25 cellular contexts compared by ENCODE assay signal in genomic region chr7:12327922-12328321, GRCh38.
DNase-seq lines count a peak whose midpoint lies in the region; ATAC-seq, FAIRE-seq and TF ChIP-seq lines count a peak whose summit lies in the region.
"Had no signal": no experiment of that assay in that cellular context is flagged by ENCODE, and none has a peak within 500 bp of the region (broad histone marks: within the 10 kb centered on the region; RNA-seq: fewer than 3 reads in every experiment).

No MANE protein-coding gene starts in this region.

- H3K9me3 Mint-ChIP-seq in H9 (no peaks in the 10 kb centered on the region), endodermal cell (no peaks in the 10 kb centered on the region)
- H3K9me3 Mint-ChIP-seq in activated naive CD4-positive, alpha-beta T cell treated with anti-CD3 and anti-CD28 coated beads, Interleukin-2, amount 50 U/mL, for 72 hours = no peaks in the 10 kb centered on the region
- H3K9me3 Mint-ChIP-seq: CD8-positive, alpha-beta T cell; T-helper 1 cell treated with Interleukin-12 subunit alpha and Interleukin-12 subunit beta and Interleukin-4 antibody, amounts not matched to agents 30 μg/mL and 1 μg/mL, for 36 hours had no signal

- DNase-seq in H9 (no peak), endodermal cell (peak; percentile 50), HepG2 (ENCODE audit: low spot score) (peak; percentile 12), ACHN (no peak), SHP77 (lab: John Stamatoyannopoulos, UW) (no peak), Right ventricle myocardium inferior (ENCODE audit: missing footprints) (no peak)
- no peak for DNase-seq in activated naive CD4-positive, alpha-beta T cell treated with anti-CD3 and anti-CD28 coated beads, Interleukin-2, amount 50 U/mL, for 72 hours (ENCODE audit: low spot score in 2 of 2)
- DNase-seq: CD8-positive, alpha-beta T cell; DMS153; DND-41; HCEC 1CT; KBM-7; NCI-H1105 treated with DMSO at 0.1 percent for 48 hours; NCI-H146; NCI-H2029; NCI-H446 treated with DMSO at 0.1 percent for 48 hours; NCI-H526; PC-9; RPMI8226; SK-N-SH; SW 1271 had no signal

- in situ Hi-C loops in HepG2 (cut with HindIII; ENCODE audit: extremely low pct_ligation_motif_present, low pct_unique_long_range_greater_than_20kb) (no loop called here), ACHN (cut with HindIII; ENCODE audit: low pct_ligation_motif_present, low pct_unique_long_range_greater_than_20kb, low sequenced_read_pairs) (no loop called here)

- no peak overlapping the region for H3K23ac ChIP-seq in H9 (ENCODE audit: insufficient read length, low read depth, low read length)

- no peaks in the 10 kb centered on the region for H3K79me1 ChIP-seq in H9 (ENCODE audit: insufficient read depth, low read depth, low read length, poor library complexity, severe bottlenecking)

- H3K27ac Mint-ChIP-seq in H9 = peak overlapping the region in 2 of 3 experiments; percentile 59 to 69; a peak in 5 of 7 replicates
- peak overlapping the region; percentile 31 for H3K27ac Mint-ChIP-seq in endodermal cell
- H3K27ac Mint-ChIP-seq in activated naive CD4-positive, alpha-beta T cell treated with anti-CD3 and anti-CD28 coated beads, Interleukin-2, amount 50 U/mL, for 72 hours = no peak overlapping the region
- H3K27ac Mint-ChIP-seq: B cell; CD8-positive, alpha-beta T cell; T-helper 1 cell treated with Interleukin-12 subunit alpha and Interleukin-12 subunit beta and Interleukin-4 antibody, amounts not matched to agents 30 μg/mL and 1 μg/mL, for 36 hours had no signal

- H2BK20ac ChIP-seq in H9 (ENCODE audit: low read depth, low read length, poor library complexity, severe bottlenecking) = no peak overlapping the region

- no peak overlapping the region for H4K8ac ChIP-seq in H9 (replicated peaks; ENCODE audit: insufficient read length, low read depth, low read length)

- H3K4me1 ChIP-seq in H9 (ENCODE audit: insufficient read depth, low read length) (peaks cover 12% of the 10 kb centered on the region; the same call in 1 of the 2 replicates), endodermal cell (ENCODE audit: control insufficient read depth, insufficient read depth, low read length) (peaks cover 7% of the 10 kb centered on the region), HepG2 (ENCODE audit: insufficient read depth, low read length) (no peaks in the 10 kb centered on the region)

- no peaks in the 10 kb centered on the region for H3K23me2 ChIP-seq in H9 (ENCODE audit: insufficient read length, low read depth, low read length, poor library complexity, severe bottlenecking)

- peak overlapping the region; percentile 52; the same call in 1 of the 2 replicates for H2BK15ac ChIP-seq in H9 (ENCODE audit: low read depth, low read length)

- H3T11ph ChIP-seq in H9 (ENCODE audit: low read length) = peak overlapping the region; percentile 19

- CTCF ChIA-PET in HepG2 (lab: Yijun Ruan, JAX; ENCODE audit: low intra/inter-chr PET ratio, low total read pairs) = no interaction called here

- no peak overlapping the region for H4K91ac ChIP-seq in H9 (ENCODE audit: insufficient read length, low read depth, low read length)

- H3K4me3 Mint-ChIP-seq in H9 (peak overlapping the region in 1 of 2 experiments; percentile 17; a peak in 2 of 5 replicates), endodermal cell (no peak overlapping the region)
- H3K4me3 Mint-ChIP-seq: B cell; CD8-positive, alpha-beta T cell; T-helper 1 cell treated with Interleukin-12 subunit alpha and Interleukin-12 subunit beta and Interleukin-4 antibody, amounts not matched to agents 30 μg/mL and 1 μg/mL, for 36 hours had no signal

- H2BK12ac ChIP-seq in H9 (ENCODE audit: insufficient read length, low read depth, low read length) = no peak overlapping the region

- no peak overlapping the region for H3K4ac ChIP-seq in H9 (ENCODE audit: low read depth, low read length)

- H3K4me1 Mint-ChIP-seq in H9 (peaks cover 63 to 65% of the 10 kb centered on the region in 2 experiments), endodermal cell (peaks cover 25% of the 10 kb centered on the region)
- H3K4me1 Mint-ChIP-seq: B cell had no signal

- TF ChIP-seq POLR2A in HepG2 (IDR thresholded peaks at IDR 0.05; ENCODE audit: insufficient read depth in 1 of 2, low read depth in 2 of 2, low read length in 2 of 2) = no peak

- POLR2A ChIA-PET in HepG2 (lab: Yijun Ruan, JAX) = no interaction called here

- ATAC-seq in HepG2 (peak; percentile 60), Right ventricle myocardium inferior (no peak)
- no peak for ATAC-seq in activated naive CD4-positive, alpha-beta T cell treated with anti-CD3 and anti-CD28 coated beads, Interleukin-2, amount 50 U/mL, for 72 hours
- ATAC-seq: CD8-positive, alpha-beta T cell had no signal

- TF ChIP-seq CTCF in H9 (conservative IDR thresholded peaks at IDR 0.05) = no peak
- no peak for TF ChIP-seq CTCF in endodermal cell (conservative IDR thresholded peaks at IDR 0.05)
- TF ChIP-seq CTCF in HepG2 (CRISPR knock-in tag; IDR thresholded peaks at IDR 0.05) = no peak

- no peaks in the 10 kb centered on the region for H3K27me3 ChIP-seq in H9 (ENCODE audit: insufficient read depth, low read length)
- peaks cover 54% of the 10 kb centered on the region for H3K27me3 ChIP-seq in endodermal cell (ENCODE audit: control insufficient read depth, insufficient read depth, low read length, poor library complexity, severe bottlenecking)
- H3K27me3 ChIP-seq in HepG2 (ENCODE audit: control insufficient read depth in 1 of 2, insufficient read depth in 2 of 2, low read length in 2 of 2) = no peaks in the 10 kb centered on the region

- no CpG with 5 or more reads among the region's 3 CpGs for WGBS in H9 (ENCODE audit: extremely low coverage, insufficient read length, low lambda C conversion rate)
- WGBS in endodermal cell (ENCODE audit: insufficient coverage in 1 of 2, insufficient read length in 1 of 2), 2 experiments = 92 to 100% methylated on average over 3 of the region's 3 CpGs
- WGBS in HepG2 (ENCODE audit: low lambda C conversion rate) = 0% methylated on average over 3 of the region's 3 CpGs

- H3K4me2 ChIP-seq in H9 (ENCODE audit: insufficient read depth, insufficient read length, low read length) = no peak overlapping the region
- no peak overlapping the region for H3K4me2 ChIP-seq in HepG2 (ENCODE audit: low read depth, low read length)
- H3K4me2 ChIP-seq: PC-9, SK-N-SH had no signal

- H2AFZ ChIP-seq in H9 (ENCODE audit: low read length) = no peak overlapping the region
- no peak overlapping the region for H2AFZ ChIP-seq in HepG2 (ENCODE audit: low read length)
- H2AFZ ChIP-seq: PC-9 had no signal

- intact Hi-C loops in HepG2 (cut with micrococcal nuclease; ENCODE audit: unreplicated experiment) = no loop called here
- intact Hi-C loops in Right ventricle myocardium inferior (cut with DNase I) = no loop called here

- FAIRE-seq in HepG2 (lab: Jason Lieb, UNC) = no peak
- FAIRE-seq: GM18507 had no signal

- H3K14ac ChIP-seq in H9 (ENCODE audit: insufficient read depth, low read length) = no peak overlapping the region

- H2BK5ac ChIP-seq in H9 (ENCODE audit: insufficient read length, low read length) = no peak overlapping the region

- no peak overlapping the region for H2BK120ac ChIP-seq in H9 (ENCODE audit: low read depth, low read length, poor library complexity, severe bottlenecking)

- H3K27ac ChIP-seq in H9 (ENCODE audit: insufficient read length, low read depth, low read length) (no peak overlapping the region), endodermal cell (ENCODE audit: low read depth, low read length) (no peak overlapping the region), HepG2 (ENCODE audit: extremely low read length, insufficient read depth, low read length) (no peak overlapping the region)
- H3K27ac ChIP-seq: C4-2B, PC-9 had no signal

- no peak overlapping the region for H4K5ac ChIP-seq in H9 (ENCODE audit: insufficient read length, low read depth, low read length)

- no peak overlapping the region for H3K4me3 ChIP-seq in endodermal cell (ENCODE audit: low read length)
- no peak overlapping the region for H3K4me3 ChIP-seq in HepG2 (replicated peaks in 1 of 3; ENCODE audit: insufficient read depth in 1 of 3, low read depth in 2 of 3, low read length in 3 of 3)
- H3K4me3 ChIP-seq: PC-9 had no signal

- peak overlapping the region; percentile 71 for H2AK5ac ChIP-seq in H9 (ENCODE audit: insufficient read length, low read length)

- no peak overlapping the region for H3K56ac ChIP-seq in H9 (ENCODE audit: insufficient read length, low read depth, low read length)

- no peak overlapping the region for H3K18ac ChIP-seq in H9 (ENCODE audit: insufficient read length, low read depth, low read length)

- no peak for TF ChIP-seq EP300 in HepG2 (IDR thresholded peaks at IDR 0.05; ENCODE audit: low read depth in 2 of 2, low read length in 2 of 2)
- TF ChIP-seq EP300 in HepG2 (CRISPR knock-in tag; IDR thresholded peaks at IDR 0.05; ENCODE audit: borderline replicate concordance) = no peak

- H3K36me3 Mint-ChIP-seq in H9 (ENCODE audit: insufficient read depth in 1 of 3, low read depth in 3 of 3) = peaks cover 8 to 38% (median 32%) of the 10 kb centered on the region in 3 experiments
- H3K36me3 Mint-ChIP-seq in endodermal cell (ENCODE audit: low read depth) = no peaks in the 10 kb centered on the region
- H3K36me3 Mint-ChIP-seq in activated naive CD4-positive, alpha-beta T cell treated with anti-CD3 and anti-CD28 coated beads, Interleukin-2, amount 50 U/mL, for 72 hours = no peaks in the 10 kb centered on the region
- H3K36me3 Mint-ChIP-seq: CD8-positive, alpha-beta T cell had no signal

- no peak overlapping the region for H3K9ac ChIP-seq in H9 (ENCODE audit: extremely low read depth, insufficient read length, low read length)
- no peak overlapping the region for H3K9ac ChIP-seq in endodermal cell (ENCODE audit: extremely low read depth, low read length, poor library complexity, severe bottlenecking)
- H3K9ac ChIP-seq in HepG2 (ENCODE audit: insufficient read depth, low read depth, low read length) = no peak overlapping the region
- H3K9ac ChIP-seq: SK-N-SH had no signal

- no TSS peak for BruUV-seq in HepG2 (replicated peaks; lab: Mats Ljungman, UMichigan)

- H3K9me3 ChIP-seq in H9 (ENCODE audit: control insufficient read depth, low read depth, low read length) (no peaks in the 10 kb centered on the region), endodermal cell (ENCODE audit: control insufficient read depth, low read length) (no peaks in the 10 kb centered on the region), HepG2 (ENCODE audit: low read length) (no peaks in the 10 kb centered on the region)
- H3K9me3 ChIP-seq: SK-N-SH had no signal

- H4K20me1 ChIP-seq in H9 (ENCODE audit: control insufficient read depth, insufficient read depth, insufficient read length) (no peaks in the 10 kb centered on the region), HepG2 (ENCODE audit: insufficient read depth, low read length) (no peaks in the 10 kb centered on the region)

- H3K36me3 ChIP-seq in endodermal cell (ENCODE audit: control insufficient read depth, insufficient read depth, low read length) (no peaks in the 10 kb centered on the region), HepG2 (replicated peaks in 1 of 2; ENCODE audit: control insufficient read depth in 1 of 2, insufficient read depth in 2 of 2, low read length in 2 of 2) (no peaks in the 10 kb centered on the region)

- H3K27me3 Mint-ChIP-seq in H9 (ENCODE audit: low read depth) (no peaks in the 10 kb centered on the region), endodermal cell (ENCODE audit: insufficient read depth) (peaks cover 67% of the 10 kb centered on the region)

- no peak for TF ChIP-seq RAD21 in HepG2 (CRISPR knock-in tag; IDR thresholded peaks at IDR 0.05)

- H3K79me2 ChIP-seq in H9 (ENCODE audit: insufficient read depth, low read length) = no peaks in the 10 kb centered on the region; the same call in 1 of the 2 replicates
- no peaks in the 10 kb centered on the region for H3K79me2 ChIP-seq in HepG2 (ENCODE audit: insufficient read depth, low read length)

Comparison
In these comparisons a context has a peak if more than half of its experiments do, and no peak if none do; other contexts are left out.
1. DNase-seq: peak in endodermal cell (single experiment) and HepG2 (single experiment); none in H9 (single experiment), activated naive CD4-positive, alpha-beta T cell treated with anti-CD3 and anti-CD28 coated beads, Interleukin-2, amount 50 U/mL, for 72 hours (0 of 2), ACHN (single experiment), SHP77 (0 of 2) and Right ventricle myocardium inferior (single experiment).
2. H3K27ac Mint-ChIP-seq: peak in H9 (2 of 3) and endodermal cell (single experiment); none in activated naive CD4-positive, alpha-beta T cell treated with anti-CD3 and anti-CD28 coated beads, Interleukin-2, amount 50 U/mL, for 72 hours (0 of 2).